37 cellular contexts compared by ENCODE assay signal in the genomic region with DNA sequence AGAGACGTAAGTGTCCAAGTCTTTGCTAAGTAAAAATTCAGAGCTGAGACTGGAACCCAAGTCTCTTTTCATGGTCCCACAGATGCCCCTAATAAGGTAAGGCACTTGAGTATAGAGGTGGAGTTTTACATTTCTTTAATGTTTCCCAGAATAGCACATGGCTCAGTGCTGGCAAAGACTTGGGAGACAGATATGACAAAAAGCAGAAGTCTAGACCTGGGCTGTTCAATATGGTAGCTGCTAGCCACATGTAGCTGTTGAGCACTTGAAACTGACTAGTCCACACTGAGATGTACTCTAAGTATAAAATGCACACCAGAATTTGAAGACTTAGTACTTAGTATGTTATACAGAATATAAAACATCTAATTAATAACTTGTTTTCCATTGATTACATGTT. TPM values are rescaled to one million over a fixed set of nuclear protein-coding genes. Genes with fewer than 3 reads are reported as not detected.
"Had no signal": no experiment of that assay in that cellular context is flagged by ENCODE, and none has a peak within 500 bp of the region (broad histone marks: within the 10 kb centered on the region; RNA-seq: fewer than 3 reads in every experiment).

No MANE protein-coding gene starts in this region.

- H3K36me3 ChIP-seq: adrenal gland, brain microvascular endothelial cell, breast epithelium, WERI-Rb-1 had no signal

- H3K9me3 ChIP-seq: adrenal gland, body of pancreas, breast epithelium had no signal

- H3K27me3 ChIP-seq: adrenal gland, body of pancreas, brain microvascular endothelial cell, breast epithelium had no signal

- H3K27ac ChIP-seq: adrenal gland, body of pancreas, brain microvascular endothelial cell, breast epithelium, WERI-Rb-1 had no signal

- H3K4me1 ChIP-seq: adrenal gland, breast epithelium had no signal

- ATAC-seq: activated CD4-positive, alpha-beta T cell treated with anti-CD3 and anti-CD28 coated beads for 36 hours; activated CD4-positive, CD25-positive, alpha-beta regulatory T cell treated with anti-CD3 and anti-CD28 coated beads, Interleukin-2, amount 50 U/mL, for 24 hours; activated CD8-positive, alpha-beta memory T cell treated with anti-CD3 and anti-CD28 coated beads, Interleukin-2, amount 10 ng/mL, durations not matched to agents 7 days and 5 days; activated CD8-positive, alpha-beta T cell treated with anti-CD3 and anti-CD28 coated beads, Interleukin-2, amount 10 ng/mL, durations not matched to agents 7 days and 5 days; activated naive CD4-positive, alpha-beta T cell treated with anti-CD3 and anti-CD28 coated beads, Interleukin-2, amount 50 U/mL, for 72 hours; activated T-cell treated with anti-CD3 and anti-CD28 coated beads, Interleukin-2, amount 50 U/mL, for 72 hours; activated T-helper 17 cell treated with anti-CD3 and anti-CD28 coated beads, Interleukin-2, amount 50 U/mL, for 72 hours; body of pancreas; WTC11 had no signal

- DNase-seq: activated CD4-positive, alpha-beta memory T cell treated with anti-CD3 and anti-CD28 coated beads, Interleukin-2, amount 10 ng/mL, durations not matched to agents 7 days and 5 days; activated CD4-positive, alpha-beta T cell treated with anti-CD3 and anti-CD28 coated beads for 1 hour; activated CD4-positive, alpha-beta T cell treated with anti-CD3 and anti-CD28 coated beads for 36 hours; activated CD4-positive, alpha-beta T cell treated with anti-CD3 and anti-CD28 coated beads for 48 hours; activated CD4-positive, alpha-beta T cell treated with anti-CD3 and anti-CD28 coated beads, Interleukin-2, amount 10 ng/mL, durations not matched to agents 7 days and 5 days; activated CD4-positive, alpha-beta T cell treated with anti-CD3 and anti-CD28 coated beads, Interleukin-2, amount 50 U/mL, for 48 hours; activated CD4-positive, CD25-positive, alpha-beta regulatory T cell; activated CD8-positive, alpha-beta memory T cell treated with anti-CD3 and anti-CD28 coated beads for 24 hours; activated CD8-positive, alpha-beta memory T cell treated with anti-CD3 and anti-CD28 coated beads, Interleukin-2, amount 10 ng/mL, durations not matched to agents 7 days and 5 days; activated CD8-positive, alpha-beta memory T cell treated with anti-CD3 and anti-CD28 coated beads, Interleukin-2, amount 50 U/mL, for 48 hours; activated CD8-positive, alpha-beta T cell treated with anti-CD3 and anti-CD28 coated beads, Interleukin-2, amount 10 ng/mL, durations not matched to agents 7 days and 5 days; activated effector memory CD4-positive, alpha-beta T cell treated with anti-CD3 and anti-CD28 coated beads, Interleukin-2, amount 50 U/mL, for 16 hours; activated gamma-delta T cell treated with Interleukin-2 at 50 U/mL for 16 hours; activated naive CD4-positive, alpha-beta T cell; activated naive CD4-positive, alpha-beta T cell treated with anti-CD3 and anti-CD28 coated beads for 36 hours; activated naive CD4-positive, alpha-beta T cell treated with anti-CD3 and anti-CD28 coated beads, Interleukin-2, amount 50 U/mL, for 16 hours; activated naive CD8-positive, alpha-beta T cell treated with anti-CD3 and anti-CD28 coated beads for 36 hours; activated T-cell treated with anti-CD3 and anti-CD28 coated beads, Interleukin-2, amount 50 U/mL, for 24 hours; activated T-cell treated with anti-CD3 and anti-CD28 coated beads, Interleukin-2, amount 50 U/mL, for 72 hours; adrenal gland; amniotic stem cell; aorta; body of pancreas; brain microvascular endothelial cell; central memory CD4-positive, alpha-beta T cell; cerebellar nuclear complex; T-helper 1 cell; T-helper 2 cell; T-helper 9 cell; WERI-Rb-1 had no signal

- FAIRE-seq: astrocyte had no signal

- H3K4me3 ChIP-seq: adrenal gland, body of pancreas, breast epithelium had no signal

RNA-seq across cellular contexts. Expression of a gene that starts 17.6 kb away (rescaled TPM):
- total RNA-seq: activated CD4-positive, alpha-beta memory T cell treated with anti-CD3 and anti-CD28 coated beads, Interleukin-2, amount 10 ng/mL, durations not matched to agents 7 days and 5 days; activated CD4-positive, alpha-beta T cell treated with anti-CD3 and anti-CD28 coated beads for 36 hours; activated CD4-positive, alpha-beta T cell treated with anti-CD3 and anti-CD28 coated beads, Interleukin-2, amount 10 ng/mL, durations not matched to agents 7 days and 5 days; activated CD8-positive, alpha-beta memory T cell treated with anti-CD3 and anti-CD28 coated beads, Interleukin-2, amount 10 ng/mL, durations not matched to agents 7 days and 5 days; activated CD8-positive, alpha-beta T cell treated with anti-CD3 and anti-CD28 coated beads, Interleukin-2, amount 10 ng/mL, durations not matched to agents 7 days and 5 days; activated naive CD4-positive, alpha-beta T cell treated with anti-CD3 and anti-CD28 coated beads for 36 hours; activated naive CD4-positive, alpha-beta T cell treated with anti-CD3 and anti-CD28 coated beads, Interleukin-2, amount 50 U/mL, for 72 hours; activated naive CD8-positive, alpha-beta T cell treated with anti-CD3 and anti-CD28 coated beads for 36 hours; activated T-cell treated with anti-CD3 and anti-CD28 coated beads, Interleukin-2, amount 50 U/mL, for 72 hours; activated T-helper 1 cell treated with anti-CD3 and anti-CD28 coated beads, Interleukin-12 subunit alpha, Interleukin-12 subunit beta, Interleukin-2, Interleukin-4 antibody, amounts not matched to agents 30 ng/mL and 10 ng/mL and 1 ng/mL, durations not matched to agents 14 hours and 24 hours and 36 hours; activated T-helper 17 cell treated with anti-CD3 and anti-CD28 coated beads, Interleukin-2, amount 50 U/mL, for 72 hours; body of pancreas had no signal
- polyA plus RNA-seq: aorta had no signal
